ENCODE assay signal across 8 cellular contexts in the genomic region with DNA sequence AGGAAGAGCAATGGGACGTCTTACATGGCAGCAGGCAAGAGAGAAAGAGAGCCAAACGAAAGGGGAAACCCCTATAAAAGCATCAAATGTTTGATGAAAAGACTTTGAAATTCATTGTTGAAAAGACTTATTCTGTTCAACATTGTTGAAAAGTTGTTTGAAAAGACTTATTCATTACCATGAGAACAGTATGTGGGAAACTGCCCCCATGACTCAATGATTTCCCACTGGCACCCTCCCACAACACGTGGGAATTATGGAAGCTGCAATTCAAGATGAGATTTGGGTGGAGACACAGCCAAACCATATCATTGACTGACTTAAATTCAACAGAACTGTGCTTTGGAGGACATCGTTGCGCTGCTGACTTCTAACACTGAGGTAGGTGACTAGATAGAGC.
"Had no signal": no experiment of that assay in that cellular context is flagged by ENCODE, and none has a peak within 500 bp of the region (broad histone marks: within the 10 kb centered on the region; RNA-seq: fewer than 3 reads in every experiment).

No MANE protein-coding gene starts in this region.

- H3K9me3 ChIP-seq: neutrophil, stomach, uterus had no signal

- H3K27ac Mint-ChIP-seq: activated CD8-positive, alpha-beta memory T cell treated with anti-CD3 and anti-CD28 coated beads, Interleukin-2, amount 10 ng/mL, durations not matched to agents 7 days and 5 days; activated naive CD8-positive, alpha-beta T cell treated with anti-CD3 and anti-CD28 coated beads, Interleukin-2, amount 10 ng/mL, durations not matched to agents 7 days and 5 days; activated T-cell treated with anti-CD3 and anti-CD28 coated beads, Interleukin-2, amount 50 U/mL, for 24 hours; T-helper 2 cell treated with Interferon-gamma antibody and Interleukin-4, amounts not matched to agents 5 μg/mL and 100 μg/mL, for 36 hours had no signal

- H3K4me3 ChIP-seq: stomach, uterus had no signal

- H3K27ac ChIP-seq: neutrophil, stomach, uterus had no signal

- H3K9me3 Mint-ChIP-seq: activated naive CD8-positive, alpha-beta T cell treated with anti-CD3 and anti-CD28 coated beads, Interleukin-2, amount 10 ng/mL, durations not matched to agents 7 days and 5 days; activated T-cell treated with anti-CD3 and anti-CD28 coated beads, Interleukin-2, amount 50 U/mL, for 24 hours; T-helper 2 cell treated with Interferon-gamma antibody and Interleukin-4, amounts not matched to agents 5 μg/mL and 100 μg/mL, for 36 hours had no signal

- H3K36me3 ChIP-seq: neutrophil, stomach, uterus had no signal

- DNase-seq: activated gamma-delta T cell; activated naive CD8-positive, alpha-beta T cell treated with anti-CD3 and anti-CD28 coated beads, Interleukin-2, amount 10 ng/mL, durations not matched to agents 7 days and 5 days had no signal

- H3K4me1 ChIP-seq: uterus had no signal

- H3K27me3 ChIP-seq: neutrophil, stomach, uterus had no signal

- H3K4me3 Mint-ChIP-seq: activated CD8-positive, alpha-beta memory T cell treated with anti-CD3 and anti-CD28 coated beads, Interleukin-2, amount 10 ng/mL, durations not matched to agents 7 days and 5 days; activated naive CD8-positive, alpha-beta T cell treated with anti-CD3 and anti-CD28 coated beads, Interleukin-2, amount 10 ng/mL, durations not matched to agents 7 days and 5 days; activated T-cell treated with anti-CD3 and anti-CD28 coated beads, Interleukin-2, amount 50 U/mL, for 24 hours; T-helper 2 cell treated with Interferon-gamma antibody and Interleukin-4, amounts not matched to agents 5 μg/mL and 100 μg/mL, for 36 hours had no signal
